Comparison of ENCODE assay signal across 1 cellular context in genomic region chr17:27601069-27601974, GRCh38.
TF ChIP-seq lines count a peak whose summit lies in the region.

No MANE protein-coding gene starts in this region.

TF ChIP-seq in WTC11, 78 proteins besides CTCF, POLR2A, EP300 and RAD21 (continued from another document):
- TF ChIP-seq, protein P1, sequence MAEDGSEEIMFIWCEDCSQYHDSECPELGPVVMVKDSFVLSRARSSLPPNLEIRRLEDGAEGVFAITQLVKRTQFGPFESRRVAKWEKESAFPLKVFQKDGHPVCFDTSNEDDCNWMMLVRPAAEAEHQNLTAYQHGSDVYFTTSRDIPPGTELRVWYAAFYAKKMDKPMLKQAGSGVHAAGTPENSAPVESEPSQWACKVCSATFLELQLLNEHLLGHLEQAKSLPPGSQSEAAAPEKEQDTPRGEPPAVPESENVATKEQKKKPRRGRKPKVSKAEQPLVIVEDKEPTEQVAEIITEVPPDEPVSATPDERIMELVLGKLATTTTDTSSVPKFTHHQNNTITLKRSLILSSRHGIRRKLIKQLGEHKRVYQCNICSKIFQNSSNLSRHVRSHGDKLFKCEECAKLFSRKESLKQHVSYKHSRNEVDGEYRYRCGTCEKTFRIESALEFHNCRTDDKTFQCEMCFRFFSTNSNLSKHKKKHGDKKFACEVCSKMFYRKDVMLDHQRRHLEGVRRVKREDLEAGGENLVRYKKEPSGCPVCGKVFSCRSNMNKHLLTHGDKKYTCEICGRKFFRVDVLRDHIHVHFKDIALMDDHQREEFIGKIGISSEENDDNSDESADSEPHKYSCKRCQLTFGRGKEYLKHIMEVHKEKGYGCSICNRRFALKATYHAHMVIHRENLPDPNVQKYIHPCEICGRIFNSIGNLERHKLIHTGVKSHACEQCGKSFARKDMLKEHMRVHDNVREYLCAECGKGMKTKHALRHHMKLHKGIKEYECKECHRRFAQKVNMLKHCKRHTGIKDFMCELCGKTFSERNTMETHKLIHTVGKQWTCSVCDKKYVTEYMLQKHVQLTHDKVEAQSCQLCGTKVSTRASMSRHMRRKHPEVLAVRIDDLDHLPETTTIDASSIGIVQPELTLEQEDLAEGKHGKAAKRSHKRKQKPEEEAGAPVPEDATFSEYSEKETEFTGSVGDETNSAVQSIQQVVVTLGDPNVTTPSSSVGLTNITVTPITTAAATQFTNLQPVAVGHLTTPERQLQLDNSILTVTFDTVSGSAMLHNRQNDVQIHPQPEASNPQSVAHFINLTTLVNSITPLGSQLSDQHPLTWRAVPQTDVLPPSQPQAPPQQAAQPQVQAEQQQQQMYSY (CRISPR knock-in tag; IDR thresholded peaks at IDR 0.05): no peak
- TF ChIP-seq ATF1 (CRISPR knock-in tag; IDR thresholded peaks at IDR 0.05) (no peak), FOXP1 (CRISPR knock-in tag; IDR thresholded peaks at IDR 0.05; ENCODE audit: borderline replicate concordance) (no peak), JUN (CRISPR knock-in tag; IDR thresholded peaks at IDR 0.05) (no peak), NFYB (CRISPR knock-in tag; conservative IDR thresholded peaks at IDR 0.05; ENCODE audit: low read depth) (no peak), JAZF1 (CRISPR knock-in tag; IDR thresholded peaks at IDR 0.05) (no peak), NR2C2 (CRISPR knock-in tag; IDR thresholded peaks at IDR 0.05) (no peak), GRHL2 (CRISPR knock-in tag; IDR thresholded peaks at IDR 0.05; ENCODE audit: insufficient replicate concordance, severe bottlenecking) (no peak)
